Comparison of ENCODE assay signal across 1 cellular context in the genomic region with DNA sequence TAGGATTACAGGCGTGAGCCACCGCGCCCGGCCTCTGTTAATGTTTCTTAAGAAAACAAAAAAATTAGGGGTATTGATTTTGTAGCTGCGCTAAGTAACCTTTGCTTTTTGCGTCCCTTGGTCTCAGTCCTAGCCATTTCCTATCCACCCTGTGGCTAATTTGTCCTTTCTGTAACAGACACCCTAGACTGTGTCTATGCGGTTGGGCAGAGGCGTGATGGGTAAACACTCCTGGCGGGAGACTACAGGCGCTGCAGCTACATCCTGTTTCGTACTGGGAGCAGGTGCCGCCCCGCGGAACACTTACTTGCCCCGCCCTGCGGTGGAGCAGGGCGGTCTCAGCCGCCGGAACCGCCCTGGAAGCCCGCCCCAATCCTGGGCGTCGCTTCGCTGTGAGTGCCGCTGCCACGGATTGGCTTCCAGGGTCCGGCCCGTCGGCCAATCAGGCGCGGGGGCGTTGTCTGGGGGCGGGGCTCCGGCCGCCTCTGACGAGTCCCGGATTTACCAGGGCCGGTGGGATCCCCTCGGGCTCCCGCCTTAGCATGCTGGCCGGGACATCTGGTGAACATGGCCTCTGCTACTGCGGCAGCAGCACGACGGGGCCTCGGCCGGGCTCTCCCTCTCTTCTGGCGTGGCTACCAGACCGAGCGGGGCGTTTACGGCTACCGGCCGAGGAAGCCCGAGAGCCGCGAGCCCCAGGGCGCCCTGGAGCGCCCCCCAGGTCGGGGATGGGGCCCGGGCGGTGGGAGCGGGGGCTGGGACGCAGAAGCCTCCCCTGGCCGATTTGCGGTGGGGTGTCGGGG.
TF ChIP-seq lines count a peak whose summit lies in the region.

A gene with protein sequence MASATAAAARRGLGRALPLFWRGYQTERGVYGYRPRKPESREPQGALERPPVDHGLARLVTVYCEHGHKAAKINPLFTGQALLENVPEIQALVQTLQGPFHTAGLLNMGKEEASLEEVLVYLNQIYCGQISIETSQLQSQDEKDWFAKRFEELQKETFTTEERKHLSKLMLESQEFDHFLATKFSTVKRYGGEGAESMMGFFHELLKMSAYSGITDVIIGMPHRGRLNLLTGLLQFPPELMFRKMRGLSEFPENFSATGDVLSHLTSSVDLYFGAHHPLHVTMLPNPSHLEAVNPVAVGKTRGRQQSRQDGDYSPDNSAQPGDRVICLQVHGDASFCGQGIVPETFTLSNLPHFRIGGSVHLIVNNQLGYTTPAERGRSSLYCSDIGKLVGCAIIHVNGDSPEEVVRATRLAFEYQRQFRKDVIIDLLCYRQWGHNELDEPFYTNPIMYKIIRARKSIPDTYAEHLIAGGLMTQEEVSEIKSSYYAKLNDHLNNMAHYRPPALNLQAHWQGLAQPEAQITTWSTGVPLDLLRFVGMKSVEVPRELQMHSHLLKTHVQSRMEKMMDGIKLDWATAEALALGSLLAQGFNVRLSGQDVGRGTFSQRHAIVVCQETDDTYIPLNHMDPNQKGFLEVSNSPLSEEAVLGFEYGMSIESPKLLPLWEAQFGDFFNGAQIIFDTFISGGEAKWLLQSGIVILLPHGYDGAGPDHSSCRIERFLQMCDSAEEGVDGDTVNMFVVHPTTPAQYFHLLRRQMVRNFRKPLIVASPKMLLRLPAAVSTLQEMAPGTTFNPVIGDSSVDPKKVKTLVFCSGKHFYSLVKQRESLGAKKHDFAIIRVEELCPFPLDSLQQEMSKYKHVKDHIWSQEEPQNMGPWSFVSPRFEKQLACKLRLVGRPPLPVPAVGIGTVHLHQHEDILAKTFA (plus strand): TSS at position 488 of the 803 bp plus-strand sequence. CDS start 80 bp downstream, at position 568.

TF ChIP-seq in HepG2, 621 proteins besides CTCF, POLR2A, EP300 and RAD21 (continued from another document and continues in another):
- TF ChIP-seq, protein P1, sequence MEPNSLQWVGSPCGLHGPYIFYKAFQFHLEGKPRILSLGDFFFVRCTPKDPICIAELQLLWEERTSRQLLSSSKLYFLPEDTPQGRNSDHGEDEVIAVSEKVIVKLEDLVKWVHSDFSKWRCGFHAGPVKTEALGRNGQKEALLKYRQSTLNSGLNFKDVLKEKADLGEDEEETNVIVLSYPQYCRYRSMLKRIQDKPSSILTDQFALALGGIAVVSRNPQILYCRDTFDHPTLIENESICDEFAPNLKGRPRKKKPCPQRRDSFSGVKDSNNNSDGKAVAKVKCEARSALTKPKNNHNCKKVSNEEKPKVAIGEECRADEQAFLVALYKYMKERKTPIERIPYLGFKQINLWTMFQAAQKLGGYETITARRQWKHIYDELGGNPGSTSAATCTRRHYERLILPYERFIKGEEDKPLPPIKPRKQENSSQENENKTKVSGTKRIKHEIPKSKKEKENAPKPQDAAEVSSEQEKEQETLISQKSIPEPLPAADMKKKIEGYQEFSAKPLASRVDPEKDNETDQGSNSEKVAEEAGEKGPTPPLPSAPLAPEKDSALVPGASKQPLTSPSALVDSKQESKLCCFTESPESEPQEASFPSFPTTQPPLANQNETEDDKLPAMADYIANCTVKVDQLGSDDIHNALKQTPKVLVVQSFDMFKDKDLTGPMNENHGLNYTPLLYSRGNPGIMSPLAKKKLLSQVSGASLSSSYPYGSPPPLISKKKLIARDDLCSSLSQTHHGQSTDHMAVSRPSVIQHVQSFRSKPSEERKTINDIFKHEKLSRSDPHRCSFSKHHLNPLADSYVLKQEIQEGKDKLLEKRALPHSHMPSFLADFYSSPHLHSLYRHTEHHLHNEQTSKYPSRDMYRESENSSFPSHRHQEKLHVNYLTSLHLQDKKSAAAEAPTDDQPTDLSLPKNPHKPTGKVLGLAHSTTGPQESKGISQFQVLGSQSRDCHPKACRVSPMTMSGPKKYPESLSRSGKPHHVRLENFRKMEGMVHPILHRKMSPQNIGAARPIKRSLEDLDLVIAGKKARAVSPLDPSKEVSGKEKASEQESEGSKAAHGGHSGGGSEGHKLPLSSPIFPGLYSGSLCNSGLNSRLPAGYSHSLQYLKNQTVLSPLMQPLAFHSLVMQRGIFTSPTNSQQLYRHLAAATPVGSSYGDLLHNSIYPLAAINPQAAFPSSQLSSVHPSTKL (CRISPR knock-in tag; IDR thresholded peaks at IDR 0.05): peak; percentile 57
- TF ChIP-seq DNMT3B (CRISPR knock-in tag; conservative IDR thresholded peaks at IDR 0.05): no peak
- no peak for TF ChIP-seq STAT5B (CRISPR knock-in tag; IDR thresholded peaks at IDR 0.05)
- TF ChIP-seq, protein P2, sequence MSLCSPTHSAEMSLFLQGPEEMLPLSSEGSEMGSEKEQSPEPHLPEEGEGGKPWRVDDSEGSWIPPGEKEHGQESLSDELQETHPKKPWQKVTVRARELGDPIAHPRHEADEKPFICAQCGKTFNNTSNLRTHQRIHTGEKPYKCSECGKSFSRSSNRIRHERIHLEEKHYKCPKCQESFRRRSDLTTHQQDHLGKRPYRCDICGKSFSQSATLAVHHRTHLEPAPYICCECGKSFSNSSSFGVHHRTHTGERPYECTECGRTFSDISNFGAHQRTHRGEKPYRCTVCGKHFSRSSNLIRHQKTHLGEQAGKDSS (CRISPR knock-in tag; IDR thresholded peaks at IDR 0.05; ENCODE audit: borderline replicate concordance, low read depth): 0 out of 2 replicates have a peak, but pooled peaks have one; percentile 35
- no peak for TF ChIP-seq NONO (IDR thresholded peaks at IDR 0.05)
- peak; percentile 43 for TF ChIP-seq NONO (CRISPR knock-in tag; conservative IDR thresholded peaks at IDR 0.05)
- TF ChIP-seq, protein P3, sequence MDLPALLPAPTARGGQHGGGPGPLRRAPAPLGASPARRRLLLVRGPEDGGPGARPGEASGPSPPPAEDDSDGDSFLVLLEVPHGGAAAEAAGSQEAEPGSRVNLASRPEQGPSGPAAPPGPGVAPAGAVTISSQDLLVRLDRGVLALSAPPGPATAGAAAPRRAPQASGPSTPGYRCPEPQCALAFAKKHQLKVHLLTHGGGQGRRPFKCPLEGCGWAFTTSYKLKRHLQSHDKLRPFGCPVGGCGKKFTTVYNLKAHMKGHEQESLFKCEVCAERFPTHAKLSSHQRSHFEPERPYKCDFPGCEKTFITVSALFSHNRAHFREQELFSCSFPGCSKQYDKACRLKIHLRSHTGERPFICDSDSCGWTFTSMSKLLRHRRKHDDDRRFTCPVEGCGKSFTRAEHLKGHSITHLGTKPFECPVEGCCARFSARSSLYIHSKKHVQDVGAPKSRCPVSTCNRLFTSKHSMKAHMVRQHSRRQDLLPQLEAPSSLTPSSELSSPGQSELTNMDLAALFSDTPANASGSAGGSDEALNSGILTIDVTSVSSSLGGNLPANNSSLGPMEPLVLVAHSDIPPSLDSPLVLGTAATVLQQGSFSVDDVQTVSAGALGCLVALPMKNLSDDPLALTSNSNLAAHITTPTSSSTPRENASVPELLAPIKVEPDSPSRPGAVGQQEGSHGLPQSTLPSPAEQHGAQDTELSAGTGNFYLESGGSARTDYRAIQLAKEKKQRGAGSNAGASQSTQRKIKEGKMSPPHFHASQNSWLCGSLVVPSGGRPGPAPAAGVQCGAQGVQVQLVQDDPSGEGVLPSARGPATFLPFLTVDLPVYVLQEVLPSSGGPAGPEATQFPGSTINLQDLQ (CRISPR knock-in tag; IDR thresholded peaks at IDR 0.05): no peak
- TF ChIP-seq, protein P4, sequence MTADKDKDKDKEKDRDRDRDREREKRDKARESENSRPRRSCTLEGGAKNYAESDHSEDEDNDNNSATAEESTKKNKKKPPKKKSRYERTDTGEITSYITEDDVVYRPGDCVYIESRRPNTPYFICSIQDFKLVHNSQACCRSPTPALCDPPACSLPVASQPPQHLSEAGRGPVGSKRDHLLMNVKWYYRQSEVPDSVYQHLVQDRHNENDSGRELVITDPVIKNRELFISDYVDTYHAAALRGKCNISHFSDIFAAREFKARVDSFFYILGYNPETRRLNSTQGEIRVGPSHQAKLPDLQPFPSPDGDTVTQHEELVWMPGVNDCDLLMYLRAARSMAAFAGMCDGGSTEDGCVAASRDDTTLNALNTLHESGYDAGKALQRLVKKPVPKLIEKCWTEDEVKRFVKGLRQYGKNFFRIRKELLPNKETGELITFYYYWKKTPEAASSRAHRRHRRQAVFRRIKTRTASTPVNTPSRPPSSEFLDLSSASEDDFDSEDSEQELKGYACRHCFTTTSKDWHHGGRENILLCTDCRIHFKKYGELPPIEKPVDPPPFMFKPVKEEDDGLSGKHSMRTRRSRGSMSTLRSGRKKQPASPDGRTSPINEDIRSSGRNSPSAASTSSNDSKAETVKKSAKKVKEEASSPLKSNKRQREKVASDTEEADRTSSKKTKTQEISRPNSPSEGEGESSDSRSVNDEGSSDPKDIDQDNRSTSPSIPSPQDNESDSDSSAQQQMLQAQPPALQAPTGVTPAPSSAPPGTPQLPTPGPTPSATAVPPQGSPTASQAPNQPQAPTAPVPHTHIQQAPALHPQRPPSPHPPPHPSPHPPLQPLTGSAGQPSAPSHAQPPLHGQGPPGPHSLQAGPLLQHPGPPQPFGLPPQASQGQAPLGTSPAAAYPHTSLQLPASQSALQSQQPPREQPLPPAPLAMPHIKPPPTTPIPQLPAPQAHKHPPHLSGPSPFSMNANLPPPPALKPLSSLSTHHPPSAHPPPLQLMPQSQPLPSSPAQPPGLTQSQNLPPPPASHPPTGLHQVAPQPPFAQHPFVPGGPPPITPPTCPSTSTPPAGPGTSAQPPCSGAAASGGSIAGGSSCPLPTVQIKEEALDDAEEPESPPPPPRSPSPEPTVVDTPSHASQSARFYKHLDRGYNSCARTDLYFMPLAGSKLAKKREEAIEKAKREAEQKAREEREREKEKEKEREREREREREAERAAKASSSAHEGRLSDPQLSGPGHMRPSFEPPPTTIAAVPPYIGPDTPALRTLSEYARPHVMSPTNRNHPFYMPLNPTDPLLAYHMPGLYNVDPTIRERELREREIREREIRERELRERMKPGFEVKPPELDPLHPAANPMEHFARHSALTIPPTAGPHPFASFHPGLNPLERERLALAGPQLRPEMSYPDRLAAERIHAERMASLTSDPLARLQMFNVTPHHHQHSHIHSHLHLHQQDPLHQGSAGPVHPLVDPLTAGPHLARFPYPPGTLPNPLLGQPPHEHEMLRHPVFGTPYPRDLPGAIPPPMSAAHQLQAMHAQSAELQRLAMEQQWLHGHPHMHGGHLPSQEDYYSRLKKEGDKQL (CRISPR knock-in tag; IDR thresholded peaks at IDR 0.05; ENCODE audit: low read depth): peak; percentile 21; the same call in 1 of the 2 replicates
- TF ChIP-seq, protein P5, sequence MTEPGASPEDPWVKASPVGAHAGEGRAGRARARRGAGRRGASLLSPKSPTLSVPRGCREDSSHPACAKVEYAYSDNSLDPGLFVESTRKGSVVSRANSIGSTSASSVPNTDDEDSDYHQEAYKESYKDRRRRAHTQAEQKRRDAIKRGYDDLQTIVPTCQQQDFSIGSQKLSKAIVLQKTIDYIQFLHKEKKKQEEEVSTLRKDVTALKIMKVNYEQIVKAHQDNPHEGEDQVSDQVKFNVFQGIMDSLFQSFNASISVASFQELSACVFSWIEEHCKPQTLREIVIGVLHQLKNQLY (CRISPR knock-in tag; IDR thresholded peaks at IDR 0.05): peak; percentile 60; the same call in 1 of the 2 replicates
- TF ChIP-seq DMAP1 (CRISPR knock-in tag; IDR thresholded peaks at IDR 0.05): peak; percentile 32; the same call in 1 of the 2 replicates
- TF ChIP-seq, protein P6, sequence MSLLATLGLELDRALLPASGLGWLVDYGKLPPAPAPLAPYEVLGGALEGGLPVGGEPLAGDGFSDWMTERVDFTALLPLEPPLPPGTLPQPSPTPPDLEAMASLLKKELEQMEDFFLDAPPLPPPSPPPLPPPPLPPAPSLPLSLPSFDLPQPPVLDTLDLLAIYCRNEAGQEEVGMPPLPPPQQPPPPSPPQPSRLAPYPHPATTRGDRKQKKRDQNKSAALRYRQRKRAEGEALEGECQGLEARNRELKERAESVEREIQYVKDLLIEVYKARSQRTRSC (CRISPR knock-in tag; IDR thresholded peaks at IDR 0.05; ENCODE audit: low read depth): no peak
- no peak for TF ChIP-seq HES4 (CRISPR knock-in tag; IDR thresholded peaks at IDR 0.05; ENCODE audit: borderline replicate concordance)
- TF ChIP-seq SNRNP70 (IDR thresholded peaks at IDR 0.05; ENCODE audit: low read depth, low read length): no peak
- TF ChIP-seq ZNF644 (CRISPR knock-in tag; IDR thresholded peaks at IDR 0.05; ENCODE audit: low read depth): 0 out of 2 replicates have a peak, but pooled peaks have one; percentile 14
